In the genomic region with DNA sequence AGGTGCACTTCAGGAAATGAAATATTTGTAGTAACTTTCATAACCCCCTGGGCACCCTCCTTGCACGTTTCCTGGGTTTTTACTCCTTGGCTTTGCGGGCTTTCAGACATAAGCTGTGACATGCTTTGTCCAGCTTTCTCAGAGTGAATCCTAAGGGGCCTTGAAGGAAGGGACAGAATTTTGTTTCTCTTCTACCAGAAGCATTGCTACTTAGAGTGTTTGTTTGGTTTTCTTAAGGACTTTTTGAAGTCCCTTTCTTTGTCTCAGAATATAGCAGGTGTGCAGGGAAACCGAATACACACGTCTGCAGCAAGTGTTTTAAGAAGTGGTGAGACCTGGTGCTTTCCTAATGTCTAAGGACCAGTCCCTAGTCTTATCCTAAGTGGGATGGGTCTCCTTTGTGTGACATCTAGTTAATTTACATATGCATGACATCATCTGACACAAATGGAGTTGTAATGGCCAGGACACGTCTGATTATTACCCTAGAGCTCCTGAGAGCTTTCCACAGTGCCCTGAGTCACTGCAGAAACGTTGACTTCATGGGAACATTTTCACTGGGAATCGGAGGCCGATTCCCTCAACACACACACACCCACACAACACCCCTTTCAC, we compare ENCODE assay signal across 8 cellular contexts. TPM values are rescaled to one million over a fixed set of nuclear protein-coding genes. Genes with fewer than 3 reads are reported as not detected.
A peak's percentile ranks its signal among the peaks of the same experiment; 100 is the strongest.
DNase-seq lines count a peak whose midpoint lies in the region; ATAC-seq and TF ChIP-seq lines count a peak whose summit lies in the region.

No MANE protein-coding gene starts in this region.

- CTCF ChIA-PET in activated B cell treated with CpG ODN at 0.5 μM for 24 hours (lab: Charles Lee), result no interaction called here

- intact Hi-C loops in activated B cell treated with CpG ODN at 0.5 μM for 24 hours (cut with micrococcal nuclease), result no loop called here

- H3K27ac ChIP-seq in GM23338 (ENCODE audit: low read depth) (no peak overlapping the region), skin epidermis (peak overlapping the region in 1 of 21 experiments; percentile 73)

- H3K27me3 ChIP-seq in GM23338 (ENCODE audit: insufficient read depth) (peaks cover 39% of the 10 kb centered on the region), iPS-15b (ENCODE audit: control insufficient read depth, insufficient read depth, low read length) (peaks cover 29% of the 10 kb centered on the region)

- peaks cover 5% of the 10 kb centered on the region; the same call in 2 of the 3 replicates for H3K36me3 Mint-ChIP-seq in GM23338 (ENCODE audit: low read depth)
- no peaks in the 10 kb centered on the region for H3K36me3 Mint-ChIP-seq in activated B cell treated with CpG ODN at 0.5 μM for 24 hours (ENCODE audit: low read depth)

- peak; percentile 30 for DNase-seq in COLO668 (lab: John Stamatoyannopoulos, UW; ENCODE audit: unreplicated experiment)
- peak; percentile 35 for DNase-seq in GM23338 (ENCODE audit: low spot score)
- no peak for DNase-seq in activated B cell treated with CpG ODN at 0.5 μM for 24 hours
- no peak for DNase-seq in cerebellar cortex (ENCODE audit: low spot score)
- no peak for DNase-seq in UCSD-AML1 (lab: John Stamatoyannopoulos, UW; ENCODE audit: unreplicated experiment)
- DNase-seq in stimulated activated CD4-positive, alpha-beta T cell treated with anti-CD3 and anti-CD28 coated beads, Interleukin-1b, Interleukin-23, amount 100 ng/mL, for 48 hours, result no peak

- H3K4me3 Mint-ChIP-seq in GM23338, result peak overlapping the region; percentile 80
- peak overlapping the region; percentile 67 for H3K4me3 Mint-ChIP-seq in activated B cell treated with CpG ODN at 0.5 μM for 24 hours

- no peaks in the 10 kb centered on the region for H3K9me3 ChIP-seq in iPS-15b (ENCODE audit: control insufficient read depth, insufficient read depth, low read length)

- peaks cover 7% of the 10 kb centered on the region; the same call in 1 of the 2 replicates for H3F3A ChIP-seq in GM23338 (replicated peaks; ENCODE audit: low read depth)

- H4K20me1 ChIP-seq in GM23338 (replicated peaks; ENCODE audit: insufficient read depth), result no peaks in the 10 kb centered on the region

- H3K4me1 ChIP-seq in GM23338 (ENCODE audit: insufficient read depth) (peaks cover 16% of the 10 kb centered on the region), iPS-15b (ENCODE audit: control insufficient read depth, insufficient read depth, low read length) (peaks cover 5% of the 10 kb centered on the region)

- ATAC-seq in GM23338, result peak; percentile 11
- ATAC-seq in activated B cell treated with CpG ODN at 0.5 μM for 24 hours (ENCODE audit: low read depth), result no peak

- H3K4me1 Mint-ChIP-seq in GM23338 (peaks cover 23% of the 10 kb centered on the region), activated B cell treated with CpG ODN at 0.5 μM for 24 hours (peaks cover 9% of the 10 kb centered on the region)

- peak overlapping the region; percentile 94 for H3K4me2 ChIP-seq in GM23338

- H3K9me2 ChIP-seq in GM23338 (ENCODE audit: insufficient read depth), result no peaks in the 10 kb centered on the region

- H2AFZ ChIP-seq in GM23338, result peak overlapping the region; percentile 93

- 0 out of 2 replicates have a peak, but pooled peaks cover 9% of the 10 kb centered on the region for H3K79me2 ChIP-seq in GM23338 (replicated peaks; ENCODE audit: insufficient read depth)

- no peak overlapping the region for H3K27ac Mint-ChIP-seq in GM23338
- no peak overlapping the region for H3K27ac Mint-ChIP-seq in activated B cell treated with CpG ODN at 0.5 μM for 24 hours

- peak overlapping the region; percentile 68 for H3K4me3 ChIP-seq in GM23338
- peak overlapping the region; percentile 50 for H3K4me3 ChIP-seq in iPS-15b (ENCODE audit: low read depth, low read length)
- peak overlapping the region in 6 of 7 experiments; percentile 20 to 44 (median 27) for H3K4me3 ChIP-seq in skin epidermis

- peaks cover 34% of the 10 kb centered on the region for H3K27me3 Mint-ChIP-seq in GM23338 (ENCODE audit: insufficient read depth, low read depth, poor library complexity)
- H3K27me3 Mint-ChIP-seq in activated B cell treated with CpG ODN at 0.5 μM for 24 hours, result peaks cover 39% of the 10 kb centered on the region

- POLR2A ChIA-PET in activated B cell treated with CpG ODN at 0.5 μM for 24 hours (lab: Charles Lee), result no interaction called here

- H3K36me3 ChIP-seq in GM23338 (ENCODE audit: insufficient read depth) (no peaks in the 10 kb centered on the region), iPS-15b (ENCODE audit: control insufficient read depth, insufficient read depth, low read length) (peaks cover 3% of the 10 kb centered on the region)

- H3K9me3 Mint-ChIP-seq in GM23338 (peaks cover 5% of the 10 kb centered on the region; the same call in 2 of the 3 replicates), activated B cell treated with CpG ODN at 0.5 μM for 24 hours (no peaks in the 10 kb centered on the region)

- no peak overlapping the region for H3K9ac ChIP-seq in iPS-15b (ENCODE audit: low read depth, low read length)

- no peak for TF ChIP-seq CTCF in GM23338 (conservative IDR thresholded peaks at IDR 0.05; ENCODE audit: low read depth in 2 of 2)
- TF ChIP-seq CTCF in activated B cell treated with CpG ODN at 0.5 μM for 24 hours (IDR thresholded peaks at IDR 0.05), result no peak

TF ChIP-seq in GM23338, 12 proteins besides CTCF, POLR2A, EP300 and RAD21 (continues in another document):
- no peak for TF ChIP-seq ZNF331 (CRISPR knock-in tag; IDR thresholded peaks at IDR 0.05; ENCODE audit: low read depth)
- no peak for TF ChIP-seq ZNF114 (CRISPR knock-in tag; IDR thresholded peaks at IDR 0.05)
- TF ChIP-seq CREB1 (CRISPR knock-in tag; IDR thresholded peaks at IDR 0.05; ENCODE audit: low read depth), result 0 out of 2 replicates have a peak, but pooled peaks have one; percentile 16
- TF ChIP-seq, protein P1, sequence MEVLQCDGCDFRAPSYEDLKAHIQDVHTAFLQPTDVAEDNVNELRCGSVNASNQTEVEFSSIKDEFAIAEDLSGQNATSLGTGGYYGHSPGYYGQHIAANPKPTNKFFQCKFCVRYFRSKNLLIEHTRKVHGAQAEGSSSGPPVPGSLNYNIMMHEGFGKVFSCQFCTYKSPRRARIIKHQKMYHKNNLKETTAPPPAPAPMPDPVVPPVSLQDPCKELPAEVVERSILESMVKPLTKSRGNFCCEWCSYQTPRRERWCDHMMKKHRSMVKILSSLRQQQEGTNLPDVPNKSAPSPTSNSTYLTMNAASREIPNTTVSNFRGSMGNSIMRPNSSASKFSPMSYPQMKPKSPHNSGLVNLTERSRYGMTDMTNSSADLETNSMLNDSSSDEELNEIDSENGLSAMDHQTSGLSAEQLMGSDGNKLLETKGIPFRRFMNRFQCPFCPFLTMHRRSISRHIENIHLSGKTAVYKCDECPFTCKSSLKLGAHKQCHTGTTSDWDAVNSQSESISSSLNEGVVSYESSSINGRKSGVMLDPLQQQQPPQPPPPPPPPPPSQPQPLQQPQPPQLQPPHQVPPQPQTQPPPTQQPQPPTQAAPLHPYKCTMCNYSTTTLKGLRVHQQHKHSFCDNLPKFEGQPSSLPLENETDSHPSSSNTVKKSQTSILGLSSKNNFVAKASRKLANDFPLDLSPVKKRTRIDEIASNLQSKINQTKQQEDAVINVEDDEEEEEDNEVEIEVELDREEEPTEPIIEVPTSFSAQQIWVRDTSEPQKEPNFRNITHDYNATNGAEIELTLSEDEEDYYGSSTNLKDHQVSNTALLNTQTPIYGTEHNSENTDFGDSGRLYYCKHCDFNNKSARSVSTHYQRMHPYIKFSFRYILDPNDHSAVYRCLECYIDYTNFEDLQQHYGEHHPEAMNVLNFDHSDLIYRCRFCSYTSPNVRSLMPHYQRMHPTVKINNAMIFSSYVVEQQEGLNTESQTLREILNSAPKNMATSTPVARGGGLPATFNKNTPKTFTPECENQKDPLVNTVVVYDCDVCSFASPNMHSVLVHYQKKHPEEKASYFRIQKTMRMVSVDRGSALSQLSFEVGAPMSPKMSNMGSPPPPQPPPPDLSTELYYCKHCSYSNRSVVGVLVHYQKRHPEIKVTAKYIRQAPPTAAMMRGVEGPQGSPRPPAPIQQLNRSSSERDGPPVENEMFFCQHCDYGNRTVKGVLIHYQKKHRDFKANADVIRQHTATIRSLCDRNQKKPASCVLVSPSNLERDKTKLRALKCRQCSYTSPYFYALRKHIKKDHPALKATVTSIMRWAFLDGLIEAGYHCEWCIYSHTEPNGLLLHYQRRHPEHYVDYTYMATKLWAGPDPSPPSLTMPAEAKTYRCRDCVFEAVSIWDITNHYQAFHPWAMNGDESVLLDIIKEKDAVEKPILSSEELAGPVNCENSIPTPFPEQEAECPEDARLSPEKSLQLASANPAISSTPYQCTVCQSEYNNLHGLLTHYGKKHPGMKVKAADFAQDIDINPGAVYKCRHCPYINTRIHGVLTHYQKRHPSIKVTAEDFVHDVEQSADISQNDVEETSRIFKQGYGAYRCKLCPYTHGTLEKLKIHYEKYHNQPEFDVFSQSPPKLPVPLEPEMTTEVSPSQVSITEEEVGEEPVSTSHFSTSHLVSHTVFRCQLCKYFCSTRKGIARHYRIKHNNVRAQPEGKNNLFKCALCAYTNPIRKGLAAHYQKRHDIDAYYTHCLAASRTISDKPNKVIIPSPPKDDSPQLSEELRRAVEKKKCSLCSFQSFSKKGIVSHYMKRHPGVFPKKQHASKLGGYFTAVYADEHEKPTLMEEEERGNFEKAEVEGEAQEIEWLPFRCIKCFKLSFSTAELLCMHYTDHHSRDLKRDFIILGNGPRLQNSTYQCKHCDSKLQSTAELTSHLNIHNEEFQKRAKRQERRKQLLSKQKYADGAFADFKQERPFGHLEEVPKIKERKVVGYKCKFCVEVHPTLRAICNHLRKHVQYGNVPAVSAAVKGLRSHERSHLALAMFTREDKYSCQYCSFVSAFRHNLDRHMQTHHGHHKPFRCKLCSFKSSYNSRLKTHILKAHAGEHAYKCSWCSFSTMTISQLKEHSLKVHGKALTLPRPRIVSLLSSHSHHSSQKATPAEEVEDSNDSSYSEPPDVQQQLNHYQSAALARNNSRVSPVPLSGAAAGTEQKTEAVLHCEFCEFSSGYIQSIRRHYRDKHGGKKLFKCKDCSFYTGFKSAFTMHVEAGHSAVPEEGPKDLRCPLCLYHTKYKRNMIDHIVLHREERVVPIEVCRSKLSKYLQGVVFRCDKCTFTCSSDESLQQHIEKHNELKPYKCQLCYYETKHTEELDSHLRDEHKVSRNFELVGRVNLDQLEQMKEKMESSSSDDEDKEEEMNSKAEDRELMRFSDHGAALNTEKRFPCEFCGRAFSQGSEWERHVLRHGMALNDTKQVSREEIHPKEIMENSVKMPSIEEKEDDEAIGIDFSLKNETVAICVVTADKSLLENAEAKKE (CRISPR knock-in tag; IDR thresholded peaks at IDR 0.05), result no peak
- TF ChIP-seq JUNB (IDR thresholded peaks at IDR 0.05; ENCODE audit: unreplicated experiment), result no peak
- peak; percentile 50 for TF ChIP-seq EZH2 (IDR thresholded peaks at IDR 0.05; ENCODE audit: low read depth, unreplicated experiment)

RNA-seq across cellular contexts. Expression of a gene that starts 1.3 kb away (rescaled TPM):
- 13.3 and 22.5 TPM in 2 replicates for total RNA-seq in GM23338 (2014; rRNA removed; shearing (Covaris generic))
- 10.8 and 11.6 TPM in 2 replicates for polyA plus RNA-seq in GM23338 (2016; fragmentation: Nextera tagmentation; extraction: Ambion mirVana)
- not detected in 2 replicates for total RNA-seq in activated B cell treated with CpG ODN at 0.5 μM for 24 hours

RNA-seq across cellular contexts. Expression of a gene that starts 36.9 kb away (rescaled TPM):
- total RNA-seq in GM23338 (2014; rRNA removed; shearing (Covaris generic)), result 0.27 and 0.38 TPM in 2 replicates
- 0.32 and 0.33 TPM in 2 replicates for polyA plus RNA-seq in GM23338 (2016; fragmentation: Nextera tagmentation; extraction: Ambion mirVana)
- total RNA-seq in activated B cell treated with CpG ODN at 0.5 μM for 24 hours, result not detected in 2 replicates

Comparison
In these comparisons a context has a peak if more than half of its experiments do, and no peak if none do; other contexts are left out.
1. DNase-seq: peak in COLO668 (single experiment) and GM23338 (single experiment); none in activated B cell treated with CpG ODN at 0.5 μM for 24 hours (single experiment), cerebellar cortex (single experiment), UCSD-AML1 (single experiment) and stimulated activated CD4-positive, alpha-beta T cell treated with anti-CD3 and anti-CD28 coated beads, Interleukin-1b, Interleukin-23, amount 100 ng/mL, for 48 hours (single experiment).
2. RNA of a gene that starts 1.3 kb away (total RNA-seq): 13.3 to 22.5 TPM in GM23338; not detected in activated B cell treated with CpG ODN at 0.5 μM for 24 hours; every median in the first group is over 10 times any median in the second.
3. Peak in every context shown above with its lines, with median percentiles within 50 percentile points of each other: H3K4me3 ChIP-seq.